In genomic region chr16:3780570-3780969, GRCh38 we compare ENCODE assay signal across 10 cellular contexts.
DNase-seq lines count a peak whose midpoint lies in the region; ATAC-seq and TF ChIP-seq lines count a peak whose summit lies in the region.
"Had no signal": no experiment of that assay in that cellular context is flagged by ENCODE, and none has a peak within 500 bp of the region (broad histone marks: within the 10 kb centered on the region; RNA-seq: fewer than 3 reads in every experiment).

No MANE protein-coding gene starts in this region.

- in situ Hi-C loops in mammary epithelial cell (cut with MboI; ENCODE audit: low sequenced_read_pairs in 2 of 2), result no loop called here

- H3K36me3 Mint-ChIP-seq in activated T-cell treated with anti-CD3 and anti-CD28 coated beads, Interleukin-2, amount 50 U/mL, for 4 hours (ENCODE audit: insufficient read depth), result peaks cover 47% of the 10 kb centered on the region

- H3K18ac ChIP-seq in mesendoderm (ENCODE audit: low read length), result no peak overlapping the region

- intact Hi-C loops in mammary epithelial cell (cut with micrococcal nuclease) (loop anchor here (5.0 kb wide), 1 partner anchor 97 kb away; no protein-coding TSS in a partner anchor), psoas muscle (cut with DNase I) (no loop called here)

- H3K27ac ChIP-seq in mammary epithelial cell (ENCODE audit: insufficient read depth, low read depth, low read length) (no peak overlapping the region), psoas muscle (no peak overlapping the region), mesendoderm (ENCODE audit: low read depth, low read length) (no peak overlapping the region)
- H3K27ac ChIP-seq: vagina had no signal

- peak in 1 of 2 donors; percentile 9 for TF ChIP-seq CTCF in mammary epithelial cell (conservative IDR thresholded peaks at IDR 0.05 in 1 of 2, IDR thresholded peaks at IDR 0.05 in 1 of 2; ENCODE audit: extremely low read depth in 1 of 2, insufficient read depth in 1 of 2, low read depth in 1 of 2, low read length in 2 of 2)
- TF ChIP-seq CTCF in psoas muscle (IDR thresholded peaks at IDR 0.05), result no peak

- no peaks in the 10 kb centered on the region for H4K20me1 ChIP-seq in mammary epithelial cell (ENCODE audit: insufficient read depth, low read length)

- H2BK15ac ChIP-seq in mesendoderm (replicated peaks; ENCODE audit: low read depth), result no peak overlapping the region

- no peak overlapping the region for H4K5ac ChIP-seq in mesendoderm (ENCODE audit: low read length)

- peaks cover 2% of the 10 kb centered on the region for H3K4me1 Mint-ChIP-seq in activated T-cell treated with anti-CD3 and anti-CD28 coated beads, Interleukin-2, amount 50 U/mL, for 4 hours (ENCODE audit: low read depth)

- H3K4me2 ChIP-seq in mammary epithelial cell (ENCODE audit: insufficient read depth, low read depth, low read length), result no peak overlapping the region
- no peak overlapping the region for H3K4me2 ChIP-seq in mesendoderm (ENCODE audit: low read length)

- no peak overlapping the region for H2BK5ac ChIP-seq in mesendoderm (ENCODE audit: low read length)

- dilution Hi-C loops in mammary epithelial cell (cut with HindIII; ENCODE audit: low sequenced_read_pairs), result no loop called here

- ATAC-seq in activated T-cell treated with anti-CD3 and anti-CD28 coated beads, Interleukin-2, amount 50 U/mL, for 4 hours, result peak; percentile 53 to 54
- peak in 3 of 4 donors; percentile 37 to 56 (median 40) for ATAC-seq in psoas muscle
- no peak for ATAC-seq in GM18907 (IDR thresholded peaks at IDR 0.05; ENCODE audit: unreplicated experiment)

- H3K36me3 ChIP-seq in mammary epithelial cell (ENCODE audit: insufficient read depth, low read length) (peaks cover 21% of the 10 kb centered on the region), psoas muscle (ENCODE audit: insufficient read depth in 1 of 2, low read depth in 1 of 2) (peaks cover 7 to 73% of the 10 kb centered on the region in 2 donors), mesendoderm (ENCODE audit: control insufficient read depth, insufficient read depth, low read length) (peaks cover 10% of the 10 kb centered on the region)

- H3K27me3 Mint-ChIP-seq in activated T-cell treated with anti-CD3 and anti-CD28 coated beads, Interleukin-2, amount 50 U/mL, for 4 hours (ENCODE audit: low read depth), result no peaks in the 10 kb centered on the region

- no peak overlapping the region for H2BK120ac ChIP-seq in mesendoderm (ENCODE audit: low read depth, low read length)

- H3K56ac ChIP-seq in mesendoderm (ENCODE audit: low read length), result no peak overlapping the region

- no peak overlapping the region for H3K4me3 Mint-ChIP-seq in activated T-cell treated with anti-CD3 and anti-CD28 coated beads, Interleukin-2, amount 50 U/mL, for 4 hours

- H3K4me1 ChIP-seq in mammary epithelial cell (ENCODE audit: insufficient read depth, low read length), result no peaks in the 10 kb centered on the region
- H3K4me1 ChIP-seq in psoas muscle, result peaks cover 4% of the 10 kb centered on the region
- H3K4me1 ChIP-seq in mesendoderm (ENCODE audit: control insufficient read depth, low read depth, low read length), result no peaks in the 10 kb centered on the region
- H3K4me1 ChIP-seq: vagina had no signal

- H3K79me1 ChIP-seq in mesendoderm (ENCODE audit: low read length), result peaks cover 9% of the 10 kb centered on the region

- H3K4me3 ChIP-seq in mammary epithelial cell (replicated peaks in 1 of 3; ENCODE audit: insufficient read depth in 1 of 3, low read depth in 2 of 3, low read length in 3 of 3), result no peak overlapping the region
- no peak overlapping the region for H3K4me3 ChIP-seq in psoas muscle
- H3K4me3 ChIP-seq in mesendoderm (ENCODE audit: low read length), result no peak overlapping the region
- H3K4me3 ChIP-seq: vagina had no signal

- H4K8ac ChIP-seq in mesendoderm (ENCODE audit: low read depth, low read length), result no peak overlapping the region

- H3K79me2 ChIP-seq in mammary epithelial cell (ENCODE audit: insufficient read depth, low read length) (peaks cover 21% of the 10 kb centered on the region), mesendoderm (ENCODE audit: control insufficient read depth, insufficient read depth, low read length) (peaks cover 4% of the 10 kb centered on the region)

- no peak overlapping the region for H2AFZ ChIP-seq in mammary epithelial cell (ENCODE audit: low read depth, low read length)

- WGBS in mammary epithelial cell (ENCODE audit: low coverage, missing lambda C conversion rate), result 59% methylated on average over 6 of the region's 6 CpGs
- 43 to 62% (median 51%) methylated on average over 6 of the region's 6 CpGs for WGBS in psoas muscle, 3 donors
- no CpG with 5 or more reads among the region's 6 CpGs for WGBS in mesendoderm (ENCODE audit: extremely low coverage, insufficient coverage, low lambda C conversion rate)

- no peak overlapping the region for H2AK5ac ChIP-seq in mesendoderm (ENCODE audit: low read length)

- no peak for DNase-seq in activated T-cell treated with anti-CD3 and anti-CD28 coated beads, Interleukin-2, amount 50 U/mL, for 4 hours
- DNase-seq in activated T-cell treated with anti-CD3 and anti-CD28 coated beads for 4 hours (no peak), NCI-H2196 (lab: John Stamatoyannopoulos, UW; ENCODE audit: unreplicated experiment) (peak; percentile 11), mammary epithelial cell (peak; percentile 22), psoas muscle (no peak), mesendoderm (no peak), RPMI8226 (no peak)
- DNase-seq: Calu3 had no signal

- H3K9me3 Mint-ChIP-seq in activated T-cell treated with anti-CD3 and anti-CD28 coated beads, Interleukin-2, amount 50 U/mL, for 4 hours, result no peaks in the 10 kb centered on the region

- H3K4ac ChIP-seq in mesendoderm (ENCODE audit: low read depth, low read length), result no peak overlapping the region

- no peak overlapping the region for H3K23ac ChIP-seq in mesendoderm (ENCODE audit: low read length)

- H3K27me3 ChIP-seq in mammary epithelial cell (ENCODE audit: insufficient read depth, low read length) (no peaks in the 10 kb centered on the region), psoas muscle (ENCODE audit: insufficient read depth in 3 of 3, low read length in 2 of 3) (no peaks in the 10 kb centered on the region), mesendoderm (ENCODE audit: insufficient read depth, low read length, poor library complexity) (no peaks in the 10 kb centered on the region)
- H3K27me3 ChIP-seq: vagina had no signal

- CTCF ChIA-PET in mammary epithelial cell (lab: Charles Lee; ENCODE audit: low non-redundant PET), result interaction anchor here (0.8 kb wide), 1 partner anchor 157 kb away, joined by 6 read pairs; no protein-coding TSS in a partner anchor

- H3K9me3 ChIP-seq in mammary epithelial cell (replicated peaks; ENCODE audit: insufficient read depth, low read length) (no peaks in the 10 kb centered on the region), psoas muscle (no peaks in the 10 kb centered on the region)
- H3K9me3 ChIP-seq: vagina had no signal

- no TSS peak for BruUV-seq in mammary epithelial cell (replicated peaks; lab: Mats Ljungman, UMichigan)

- H3K9ac ChIP-seq in mammary epithelial cell (ENCODE audit: insufficient read depth, low read length) (no peak overlapping the region), mesendoderm (ENCODE audit: low read length) (no peak overlapping the region)

Comparison
In these comparisons a context has a peak if more than half of its experiments do, and no peak if none do; other contexts are left out.
1. DNase-seq: peak in NCI-H2196 (single experiment) and mammary epithelial cell (single experiment); none in activated T-cell treated with anti-CD3 and anti-CD28 coated beads, Interleukin-2, amount 50 U/mL, for 4 hours (single experiment), activated T-cell treated with anti-CD3 and anti-CD28 coated beads for 4 hours (single experiment), psoas muscle (0 of 2), mesendoderm (single experiment) and RPMI8226 (single experiment).